Comparison of ENCODE assay signal across 11 cellular contexts in the genomic region with DNA sequence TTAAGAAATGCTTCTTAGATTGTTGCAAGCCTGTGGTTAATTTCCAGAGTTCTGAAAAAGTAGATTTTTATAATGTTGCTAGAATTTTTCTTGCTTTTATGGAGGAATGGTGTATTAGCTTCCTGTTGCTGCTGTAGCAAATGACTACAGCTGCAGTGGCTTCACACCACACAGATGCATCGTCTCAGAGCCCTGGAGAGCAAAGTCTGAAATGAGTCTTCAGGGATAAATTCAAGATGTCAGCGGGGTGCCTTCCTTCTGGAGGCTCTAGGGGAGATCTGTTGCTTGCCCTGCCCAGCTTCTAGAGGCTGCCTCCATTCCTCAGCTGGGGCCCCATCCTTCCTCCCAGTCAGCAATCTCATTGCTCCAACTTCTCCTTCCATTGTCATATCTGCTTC.
DNase-seq lines count a peak whose midpoint lies in the region; ATAC-seq and TF ChIP-seq lines count a peak whose summit lies in the region.
"Had no signal": no experiment of that assay in that cellular context is flagged by ENCODE, and none has a peak within 500 bp of the region (broad histone marks: within the 10 kb centered on the region; RNA-seq: fewer than 3 reads in every experiment).

No MANE protein-coding gene starts in this region.

- no peaks in the 10 kb centered on the region for H3K36me3 ChIP-seq in MM.1S (replicated peaks; ENCODE audit: insufficient read depth, low read length)

- peak overlapping the region; percentile 68 for H3K9ac ChIP-seq in MM.1S (ENCODE audit: low read length)
- H3K9ac ChIP-seq: GM23248 had no signal

- no peaks in the 10 kb centered on the region for H3K79me2 ChIP-seq in MM.1S (ENCODE audit: low read length)

- H4K20me1 ChIP-seq in MM.1S (ENCODE audit: insufficient read depth, low read length) = no peaks in the 10 kb centered on the region

- peaks cover 25% of the 10 kb centered on the region for H3F3A ChIP-seq in MM.1S (ENCODE audit: insufficient read depth, low read length)

- no peak for TF ChIP-seq CTCF in MM.1S (IDR thresholded peaks at IDR 0.05; ENCODE audit: low read length)

- no peaks in the 10 kb centered on the region for H3K27me3 ChIP-seq in MM.1S (replicated peaks; ENCODE audit: insufficient read depth, low read length)

- in situ Hi-C loops in G401 (cut with HindIII; ENCODE audit: low sequenced_read_pairs) = no loop called here

- DNase-seq in MM.1S (no peak), glomerular visceral epithelial cell (ENCODE audit: extremely low spot score) (no peak), NCI-H1105 treated with DMSO at 0.1 percent for 48 hours (lab: John Stamatoyannopoulos, UW) (no peak), G401 (ENCODE audit: low spot score) (no peak), cerebellar cortex (ENCODE audit: low spot score) (no peak)
- DNase-seq: Caco-2; CD8-positive, alpha-beta memory T cell; GM23248 had no signal

- peak overlapping the region; percentile 63 for H3K4me2 ChIP-seq in MM.1S (ENCODE audit: low read depth, low read length)
- H3K4me2 ChIP-seq: A549 had no signal

- H3K27ac ChIP-seq in MM.1S (ENCODE audit: low read length) = peak overlapping the region; percentile 97
- H3K27ac ChIP-seq: A549, GM23248 had no signal

- peak overlapping the region; percentile 23; the same call in 1 of the 2 replicates for H3K4me3 ChIP-seq in MM.1S (ENCODE audit: low read length)
- H3K4me3 ChIP-seq: A549, GM23248 had no signal

- ATAC-seq in GM18502 (IDR thresholded peaks at IDR 0.05; ENCODE audit: poor library complexity, unreplicated experiment) (peak; percentile 41), HG02870 (IDR thresholded peaks at IDR 0.05; ENCODE audit: unreplicated experiment) (peak; percentile 41)
- ATAC-seq: A549 had no signal

- peaks cover 23% of the 10 kb centered on the region for H3K4me1 ChIP-seq in MM.1S (ENCODE audit: low read length)
- H3K4me1 ChIP-seq: A549, Caco-2 had no signal

- H2AFZ ChIP-seq in MM.1S (ENCODE audit: low read length) = peak overlapping the region; percentile 31
- H2AFZ ChIP-seq: GM23248 had no signal

- H3K9me3 ChIP-seq in MM.1S (replicated peaks; ENCODE audit: insufficient read depth, low read length) = no peaks in the 10 kb centered on the region
- H3K9me3 ChIP-seq: A549, Caco-2 had no signal

- no peaks in the 10 kb centered on the region for H3K9me2 ChIP-seq in MM.1S (replicated peaks; ENCODE audit: insufficient read depth, low read length)
